In the genomic region with DNA sequence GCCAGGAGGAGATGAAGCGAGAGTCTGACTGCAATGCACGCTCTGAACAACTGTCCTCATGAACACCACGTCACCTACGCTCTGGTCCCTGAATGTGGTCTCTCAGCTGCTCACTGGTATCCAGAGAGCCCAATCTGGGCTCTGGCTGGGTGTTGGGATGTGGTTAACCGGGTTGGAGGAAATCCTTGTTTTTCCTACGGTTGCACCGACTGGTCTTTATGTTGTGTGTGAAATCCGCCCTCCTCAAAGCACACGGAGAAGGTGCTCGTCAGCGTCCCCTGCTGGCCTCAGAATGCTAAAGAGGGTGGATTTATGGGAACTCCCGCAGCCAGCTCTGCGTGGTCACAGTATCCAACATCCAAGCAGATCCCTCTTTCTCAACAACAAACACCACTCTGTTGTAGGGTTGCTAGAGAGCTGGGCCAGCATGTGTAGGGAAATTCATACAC, we compare ENCODE assay signal across 9 cellular contexts. TPM values are rescaled to one million over a fixed set of nuclear protein-coding genes. Genes with fewer than 3 reads are reported as not detected.
DNase-seq lines count a peak whose midpoint lies in the region; ATAC-seq and TF ChIP-seq lines count a peak whose summit lies in the region.
"Had no signal": no experiment of that assay in that cellular context is flagged by ENCODE, and none has a peak within 500 bp of the region (broad histone marks: within the 10 kb centered on the region; RNA-seq: fewer than 3 reads in every experiment).

No MANE protein-coding gene starts in this region.

- peak in 3 of 5 donors; percentile 1 to 26 (median 15) for DNase-seq in CD8-positive, alpha-beta memory T cell
- DNase-seq in HT1080 (ENCODE audit: low read depth) (peak; percentile 36), smooth muscle cell (lab: John Stamatoyannopoulos, UW; ENCODE audit: unreplicated experiment) (no peak)
- peak; percentile 14 for DNase-seq in T-helper 2 cell treated with Interferon-gamma antibody and Interleukin-4, amounts not matched to agents 5 μg/mL and 100 μg/mL, for 36 hours (ENCODE audit: low spot score)
- DNase-seq in effector memory CD8-positive, alpha-beta T cell = peak; percentile 17 to 36 (median 32)

- 33% methylated on average over 13 of the region's 13 CpGs for WGBS in smooth muscle cell (ENCODE audit: low lambda C conversion rate)

- no peak overlapping the region for H3K27ac Mint-ChIP-seq in CD8-positive, alpha-beta memory T cell
- H3K27ac Mint-ChIP-seq in T-helper 2 cell treated with Interferon-gamma antibody and Interleukin-4, amounts not matched to agents 5 μg/mL and 100 μg/mL, for 36 hours = no peak overlapping the region
- no peak overlapping the region for H3K27ac Mint-ChIP-seq in effector memory CD8-positive, alpha-beta T cell
- H3K27ac Mint-ChIP-seq: IgD-negative memory B cell had no signal

- H2AFZ ChIP-seq in smooth muscle cell (ENCODE audit: low read depth) = peak overlapping the region; percentile 58

- H3K79me2 ChIP-seq in smooth muscle cell (ENCODE audit: low read depth) = no peaks in the 10 kb centered on the region

- H3K27me3 ChIP-seq in CD8-positive, alpha-beta memory T cell (ENCODE audit: insufficient read depth, low read length, poor library complexity, severe bottlenecking) = no peaks in the 10 kb centered on the region
- H3K27me3 ChIP-seq in smooth muscle cell (ENCODE audit: low read depth) = peaks cover 46% of the 10 kb centered on the region

- peak; percentile 75 for TF ChIP-seq CTCF in smooth muscle cell (IDR thresholded peaks at IDR 0.05; ENCODE audit: borderline replicate concordance, insufficient read depth, poor library complexity, severe bottlenecking)

- no peak overlapping the region for H3K4me3 ChIP-seq in CD8-positive, alpha-beta memory T cell (ENCODE audit: low read length)
- H3K4me3 ChIP-seq in smooth muscle cell = no peak overlapping the region

- no peak overlapping the region for H3K4me3 Mint-ChIP-seq in CD8-positive, alpha-beta memory T cell
- H3K4me3 Mint-ChIP-seq in T-helper 2 cell treated with Interferon-gamma antibody and Interleukin-4, amounts not matched to agents 5 μg/mL and 100 μg/mL, for 36 hours = no peak overlapping the region
- H3K4me3 Mint-ChIP-seq in effector memory CD8-positive, alpha-beta T cell = no peak overlapping the region
- H3K4me3 Mint-ChIP-seq: IgD-negative memory B cell had no signal

- H3K27me3 Mint-ChIP-seq in CD8-positive, alpha-beta memory T cell = peaks cover 13 to 43% of the 10 kb centered on the region in 2 donors
- peaks cover 26% of the 10 kb centered on the region for H3K27me3 Mint-ChIP-seq in T-helper 2 cell treated with Interferon-gamma antibody and Interleukin-4, amounts not matched to agents 5 μg/mL and 100 μg/mL, for 36 hours (ENCODE audit: low read depth)
- peaks cover 39 to 66% of the 10 kb centered on the region in 2 donors for H3K27me3 Mint-ChIP-seq in effector memory CD8-positive, alpha-beta T cell

- no peaks in the 10 kb centered on the region for H3K36me3 Mint-ChIP-seq in CD8-positive, alpha-beta memory T cell
- no peaks in the 10 kb centered on the region for H3K36me3 Mint-ChIP-seq in T-helper 2 cell treated with Interferon-gamma antibody and Interleukin-4, amounts not matched to agents 5 μg/mL and 100 μg/mL, for 36 hours (ENCODE audit: low read depth)
- H3K36me3 Mint-ChIP-seq in effector memory CD8-positive, alpha-beta T cell (ENCODE audit: insufficient read depth) = peaks cover 2% of the 10 kb centered on the region
- H3K36me3 Mint-ChIP-seq: IgD-negative memory B cell had no signal

- no peaks in the 10 kb centered on the region for H3K36me3 ChIP-seq in CD8-positive, alpha-beta memory T cell (ENCODE audit: insufficient read depth, low read length)
- no peaks in the 10 kb centered on the region for H3K36me3 ChIP-seq in smooth muscle cell (ENCODE audit: low read depth)

- H3K4me1 Mint-ChIP-seq in CD8-positive, alpha-beta memory T cell = no peaks in the 10 kb centered on the region
- peaks cover 1% of the 10 kb centered on the region for H3K4me1 Mint-ChIP-seq in T-helper 2 cell treated with Interferon-gamma antibody and Interleukin-4, amounts not matched to agents 5 μg/mL and 100 μg/mL, for 36 hours (ENCODE audit: low read depth)
- H3K4me1 Mint-ChIP-seq in effector memory CD8-positive, alpha-beta T cell (ENCODE audit: low read depth in 2 of 2) = no peaks in the 10 kb centered on the region

- no peaks in the 10 kb centered on the region for H3K9me3 Mint-ChIP-seq in CD8-positive, alpha-beta memory T cell
- H3K9me3 Mint-ChIP-seq in T-helper 2 cell treated with Interferon-gamma antibody and Interleukin-4, amounts not matched to agents 5 μg/mL and 100 μg/mL, for 36 hours = no peaks in the 10 kb centered on the region
- no peaks in the 10 kb centered on the region for H3K9me3 Mint-ChIP-seq in effector memory CD8-positive, alpha-beta T cell
- H3K9me3 Mint-ChIP-seq: IgD-negative memory B cell had no signal

- H3K4me1 ChIP-seq in CD8-positive, alpha-beta memory T cell (ENCODE audit: insufficient read depth, low read length) = no peaks in the 10 kb centered on the region
- H3K4me1 ChIP-seq in smooth muscle cell (ENCODE audit: low read depth) = no peaks in the 10 kb centered on the region

- no peak overlapping the region for H3K4me2 ChIP-seq in smooth muscle cell

- POLR2A ChIA-PET in CD8-positive, alpha-beta memory T cell (lab: Charles Lee) = no interaction called here

- no peak for ATAC-seq in effector memory CD8-positive, alpha-beta T cell (replicated peaks)
- ATAC-seq in HG03139 (IDR thresholded peaks at IDR 0.05; ENCODE audit: unreplicated experiment) (no peak), HG03460 (IDR thresholded peaks at IDR 0.05; ENCODE audit: unreplicated experiment) (no peak), HG02588 (IDR thresholded peaks at IDR 0.05; ENCODE audit: unreplicated experiment) (no peak)

- H3K9ac ChIP-seq in smooth muscle cell (ENCODE audit: low read depth) = no peak overlapping the region

- no peaks in the 10 kb centered on the region for H4K20me1 ChIP-seq in smooth muscle cell (ENCODE audit: low read depth)

- CTCF ChIA-PET in CD8-positive, alpha-beta memory T cell (lab: Charles Lee) = interaction anchor here (1.1 to 1.4 kb wide), 2 partner anchors 172 to 173 kb away, joined by 4 to 5 read pairs; no protein-coding TSS in a partner anchor

- no peaks in the 10 kb centered on the region for H3F3A ChIP-seq in smooth muscle cell (ENCODE audit: low read depth)

- no peaks in the 10 kb centered on the region for H3K9me3 ChIP-seq in CD8-positive, alpha-beta memory T cell (ENCODE audit: low read length)
- no peaks in the 10 kb centered on the region for H3K9me3 ChIP-seq in smooth muscle cell (replicated peaks; ENCODE audit: low read depth)

- H3K27ac ChIP-seq in CD8-positive, alpha-beta memory T cell (ENCODE audit: low read depth, low read length) = no peak overlapping the region
- H3K27ac ChIP-seq in smooth muscle cell (ENCODE audit: low read depth) = no peak overlapping the region

RNA-seq across cellular contexts. Expression of gene FAM89A, which starts 51.8 kb away (rescaled TPM):
- 10 to 100 TPM; 12.1 to 14.8 TPM for total RNA-seq in CD8-positive, alpha-beta memory T cell
- polyA plus RNA-seq in CD8-positive, alpha-beta memory T cell = 10.5 TPM
- total RNA-seq in HT1080 (2014; rRNA removed; shearing (Covaris generic)) = 14.4 and 21.4 TPM in 2 replicates
- polyA plus RNA-seq in HT1080 (2015; cell fraction: cytosol; rRNA removed) = 15.0 and 15.1 TPM in 2 replicates
- 3.6 and 3.7 TPM in 2 replicates for polyA plus RNA-seq in HT1080 (2015; cell fraction: nucleus; rRNA removed)
- total RNA-seq in smooth muscle cell = 34.9 and 40.3 TPM in 2 replicates
- polyA plus RNA-seq in smooth muscle cell = 45.3 and 58.6 TPM in 2 replicates
